Comparison of ENCODE assay signal across 13 cellular contexts in the genomic region with DNA sequence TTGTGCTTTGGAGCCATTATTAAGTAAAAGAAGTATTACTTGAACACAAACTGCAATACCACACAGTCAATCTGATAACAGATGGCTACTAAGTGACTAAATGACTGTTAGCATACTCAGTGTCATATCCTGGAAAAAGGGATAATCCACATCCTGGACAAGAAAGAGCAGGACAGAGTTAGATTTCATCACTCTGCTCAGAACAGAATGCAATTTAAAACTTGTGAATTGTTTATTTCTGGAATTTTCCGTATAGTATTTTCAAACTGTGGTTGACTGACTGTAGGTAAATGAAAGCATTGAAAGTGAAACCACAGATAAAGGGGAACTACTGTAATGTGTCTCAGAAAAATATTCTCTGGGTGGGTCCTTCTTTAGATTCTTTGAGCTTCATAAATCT.
A peak's percentile ranks its signal among the peaks of the same experiment; 100 is the strongest.
DNase-seq lines count a peak whose midpoint lies in the region; ATAC-seq lines count a peak whose summit lies in the region.
"Had no signal": no experiment of that assay in that cellular context is flagged by ENCODE, and none has a peak within 500 bp of the region (broad histone marks: within the 10 kb centered on the region; RNA-seq: fewer than 3 reads in every experiment).

No MANE protein-coding gene starts in this region.

- no peaks in the 10 kb centered on the region for H3K27me3 Mint-ChIP-seq in activated naive CD8-positive, alpha-beta T cell treated with anti-CD3 and anti-CD28 coated beads for 36 hours
- H3K27me3 Mint-ChIP-seq: dendritic cell treated with granulocyte-macrophage colony-stimulating factor and Interleukin-4, amounts not matched to agents 40 ng/mL and 50 ng/mL, for 4 days had no signal

- H3K9me3 Mint-ChIP-seq in stimulated activated effector memory CD8-positive, alpha-beta T cell treated with anti-CD3 and anti-CD28 coated beads, Interleukin-12 subunit alpha, Interleukin-12 subunit beta, amount 100 ng/mL, for 72 hours: peaks cover 10% of the 10 kb centered on the region
- H3K9me3 Mint-ChIP-seq in activated naive CD8-positive, alpha-beta T cell treated with anti-CD3 and anti-CD28 coated beads for 36 hours: peaks cover 11% of the 10 kb centered on the region

- ATAC-seq in HG02642 (IDR thresholded peaks at IDR 0.05; ENCODE audit: poor library complexity, unreplicated experiment) (peak; percentile 95), HG03442 (IDR thresholded peaks at IDR 0.05; ENCODE audit: unreplicated experiment) (peak; percentile 96)
- ATAC-seq in stimulated activated effector memory CD8-positive, alpha-beta T cell treated with anti-CD3 and anti-CD28 coated beads, Interleukin-12 subunit alpha, Interleukin-12 subunit beta, amount 100 ng/mL, for 72 hours: peak; percentile 32

- H3K27ac Mint-ChIP-seq in stimulated activated effector memory CD8-positive, alpha-beta T cell treated with anti-CD3 and anti-CD28 coated beads, Interleukin-12 subunit alpha, Interleukin-12 subunit beta, amount 100 ng/mL, for 72 hours: no peak overlapping the region
- no peak overlapping the region for H3K27ac Mint-ChIP-seq in activated naive CD8-positive, alpha-beta T cell treated with anti-CD3 and anti-CD28 coated beads for 36 hours
- H3K27ac Mint-ChIP-seq: dendritic cell treated with granulocyte-macrophage colony-stimulating factor and Interleukin-4, amounts not matched to agents 40 ng/mL and 50 ng/mL, for 4 days; H9 had no signal

- peaks cover 6% of the 10 kb centered on the region for H3K4me1 Mint-ChIP-seq in stimulated activated effector memory CD8-positive, alpha-beta T cell treated with anti-CD3 and anti-CD28 coated beads, Interleukin-12 subunit alpha, Interleukin-12 subunit beta, amount 100 ng/mL, for 72 hours
- peaks cover 3% of the 10 kb centered on the region for H3K4me1 Mint-ChIP-seq in activated naive CD8-positive, alpha-beta T cell treated with anti-CD3 and anti-CD28 coated beads for 36 hours

- no peaks in the 10 kb centered on the region for H3K36me3 Mint-ChIP-seq in stimulated activated effector memory CD8-positive, alpha-beta T cell treated with anti-CD3 and anti-CD28 coated beads, Interleukin-12 subunit alpha, Interleukin-12 subunit beta, amount 100 ng/mL, for 72 hours
- peaks cover 14% of the 10 kb centered on the region for H3K36me3 Mint-ChIP-seq in activated naive CD8-positive, alpha-beta T cell treated with anti-CD3 and anti-CD28 coated beads for 36 hours

- H3K4me3 Mint-ChIP-seq in stimulated activated effector memory CD8-positive, alpha-beta T cell treated with anti-CD3 and anti-CD28 coated beads, Interleukin-12 subunit alpha, Interleukin-12 subunit beta, amount 100 ng/mL, for 72 hours: no peak overlapping the region
- H3K4me3 Mint-ChIP-seq in activated naive CD8-positive, alpha-beta T cell treated with anti-CD3 and anti-CD28 coated beads for 36 hours: no peak overlapping the region
- H3K4me3 Mint-ChIP-seq: dendritic cell treated with granulocyte-macrophage colony-stimulating factor and Interleukin-4, amounts not matched to agents 40 ng/mL and 50 ng/mL, for 4 days; H9 had no signal

- DNase-seq in NOMO-1 (lab: John Stamatoyannopoulos, UW; ENCODE audit: unreplicated experiment in 2 of 2) (peak; percentile 28 to 76), NOMO-1 treated with dmso at 0.1 percent for 144 hours (lab: John Stamatoyannopoulos, UW; ENCODE audit: unreplicated experiment) (no peak), D341Med (ENCODE audit: low spot score) (no peak), NCI-H2029 treated with DMSO at 0.1 percent for 48 hours (lab: John Stamatoyannopoulos, UW) (no peak)
- no peak for DNase-seq in stimulated activated effector memory CD8-positive, alpha-beta T cell treated with anti-CD3 and anti-CD28 coated beads, Interleukin-12 subunit alpha, Interleukin-12 subunit beta, amount 100 ng/mL, for 72 hours (ENCODE audit: low spot score in 2 of 2)
- no peak for DNase-seq in activated naive CD8-positive, alpha-beta T cell treated with anti-CD3 and anti-CD28 coated beads for 36 hours
- DNase-seq: DND-41; H9; NCI-H1105; stimulated activated CD8-positive, alpha-beta memory T cell treated with anti-CD3 and anti-CD28 coated beads, Interleukin-4, amount 100 ng/mL, for 48 hours had no signal

Comparison
In these comparisons a context has a peak if more than half of its experiments do, and no peak if none do; other contexts are left out.
1. DNase-seq: peak in NOMO-1 (2 of 2); none in NOMO-1 treated with dmso at 0.1 percent for 144 hours (single experiment), stimulated activated effector memory CD8-positive, alpha-beta T cell treated with anti-CD3 and anti-CD28 coated beads, Interleukin-12 subunit alpha, Interleukin-12 subunit beta, amount 100 ng/mL, for 72 hours (0 of 2), D341Med (single experiment), activated naive CD8-positive, alpha-beta T cell treated with anti-CD3 and anti-CD28 coated beads for 36 hours (single experiment) and NCI-H2029 treated with DMSO at 0.1 percent for 48 hours (single experiment).
2. ATAC-seq: peak in every context shown above with its lines; median percentile 96 in HG03442; 95 in HG02642; 32 in stimulated activated effector memory CD8-positive, alpha-beta T cell treated with anti-CD3 and anti-CD28 coated beads, Interleukin-12 subunit alpha, Interleukin-12 subunit beta, amount 100 ng/mL, for 72 hours.